In the genomic region with DNA sequence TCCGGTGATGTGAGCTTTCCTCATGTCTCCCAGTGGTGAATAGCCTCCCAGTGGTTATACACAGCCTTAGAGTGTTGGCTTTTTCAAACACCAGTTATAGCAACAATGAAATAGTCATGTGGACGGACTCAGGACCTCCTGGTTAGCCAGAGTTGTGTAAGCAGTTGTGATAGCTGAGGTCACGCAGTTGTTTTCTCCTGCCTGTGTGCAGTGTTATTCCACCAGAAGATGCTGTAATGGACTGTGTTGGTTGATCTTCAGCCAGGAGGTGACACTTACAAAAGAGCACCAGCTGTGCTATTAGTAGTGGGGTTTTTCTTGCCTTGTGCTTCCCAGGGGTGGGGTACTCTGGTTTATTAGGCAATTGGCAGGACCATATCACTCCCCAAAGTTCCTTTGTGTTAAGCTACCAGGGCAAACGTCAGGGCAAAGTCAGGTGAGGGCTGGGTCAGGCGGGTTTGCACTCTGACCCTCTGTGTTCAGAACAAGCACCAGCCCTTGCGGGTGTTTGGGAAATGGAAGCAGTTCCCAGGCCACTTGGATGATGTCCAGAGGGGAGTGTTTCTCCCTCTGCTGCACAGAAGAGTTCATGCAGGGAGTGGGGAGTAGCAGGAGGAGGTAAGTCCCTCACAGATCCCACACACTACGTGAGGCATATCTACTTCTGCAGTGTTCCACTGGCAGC, we compare ENCODE assay signal across 2 cellular contexts.
TF ChIP-seq lines count a peak whose summit lies in the region.

No MANE protein-coding gene starts in this region.

TF ChIP-seq in liver, 16 proteins besides CTCF, POLR2A, EP300 and RAD21 (continued from another document):
- TF ChIP-seq, protein P1, sequence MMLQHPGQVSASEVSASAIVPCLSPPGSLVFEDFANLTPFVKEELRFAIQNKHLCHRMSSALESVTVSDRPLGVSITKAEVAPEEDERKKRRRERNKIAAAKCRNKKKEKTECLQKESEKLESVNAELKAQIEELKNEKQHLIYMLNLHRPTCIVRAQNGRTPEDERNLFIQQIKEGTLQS (IDR thresholded peaks at IDR 0.05) = peak; percentile 19
- TF ChIP-seq FOXA1 (IDR thresholded peaks at IDR 0.05) = no peak
- no peak for TF ChIP-seq FOXA2 (IDR thresholded peaks at IDR 0.05)
- TF ChIP-seq RXRA (IDR thresholded peaks at IDR 0.05) = peak; percentile 91 to 95
- TF ChIP-seq GABPA (IDR thresholded peaks at IDR 0.05 in 1 of 2, conservative IDR thresholded peaks at IDR 0.05 in 1 of 2) = no peak
- TF ChIP-seq SP1 (IDR thresholded peaks at IDR 0.05) = peak; percentile 87
- no peak for TF ChIP-seq TAF1 (conservative IDR thresholded peaks at IDR 0.05)
- TF ChIP-seq, protein P2, sequence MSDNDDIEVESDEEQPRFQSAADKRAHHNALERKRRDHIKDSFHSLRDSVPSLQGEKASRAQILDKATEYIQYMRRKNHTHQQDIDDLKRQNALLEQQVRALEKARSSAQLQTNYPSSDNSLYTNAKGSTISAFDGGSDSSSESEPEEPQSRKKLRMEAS (IDR thresholded peaks at IDR 0.05) = no peak
- no peak for TF ChIP-seq EGR1 (IDR thresholded peaks at IDR 0.05; ENCODE audit: low read depth in 2 of 2)
- TF ChIP-seq, protein P3, sequence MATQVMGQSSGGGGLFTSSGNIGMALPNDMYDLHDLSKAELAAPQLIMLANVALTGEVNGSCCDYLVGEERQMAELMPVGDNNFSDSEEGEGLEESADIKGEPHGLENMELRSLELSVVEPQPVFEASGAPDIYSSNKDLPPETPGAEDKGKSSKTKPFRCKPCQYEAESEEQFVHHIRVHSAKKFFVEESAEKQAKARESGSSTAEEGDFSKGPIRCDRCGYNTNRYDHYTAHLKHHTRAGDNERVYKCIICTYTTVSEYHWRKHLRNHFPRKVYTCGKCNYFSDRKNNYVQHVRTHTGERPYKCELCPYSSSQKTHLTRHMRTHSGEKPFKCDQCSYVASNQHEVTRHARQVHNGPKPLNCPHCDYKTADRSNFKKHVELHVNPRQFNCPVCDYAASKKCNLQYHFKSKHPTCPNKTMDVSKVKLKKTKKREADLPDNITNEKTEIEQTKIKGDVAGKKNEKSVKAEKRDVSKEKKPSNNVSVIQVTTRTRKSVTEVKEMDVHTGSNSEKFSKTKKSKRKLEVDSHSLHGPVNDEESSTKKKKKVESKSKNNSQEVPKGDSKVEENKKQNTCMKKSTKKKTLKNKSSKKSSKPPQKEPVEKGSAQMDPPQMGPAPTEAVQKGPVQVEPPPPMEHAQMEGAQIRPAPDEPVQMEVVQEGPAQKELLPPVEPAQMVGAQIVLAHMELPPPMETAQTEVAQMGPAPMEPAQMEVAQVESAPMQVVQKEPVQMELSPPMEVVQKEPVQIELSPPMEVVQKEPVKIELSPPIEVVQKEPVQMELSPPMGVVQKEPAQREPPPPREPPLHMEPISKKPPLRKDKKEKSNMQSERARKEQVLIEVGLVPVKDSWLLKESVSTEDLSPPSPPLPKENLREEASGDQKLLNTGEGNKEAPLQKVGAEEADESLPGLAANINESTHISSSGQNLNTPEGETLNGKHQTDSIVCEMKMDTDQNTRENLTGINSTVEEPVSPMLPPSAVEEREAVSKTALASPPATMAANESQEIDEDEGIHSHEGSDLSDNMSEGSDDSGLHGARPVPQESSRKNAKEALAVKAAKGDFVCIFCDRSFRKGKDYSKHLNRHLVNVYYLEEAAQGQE (IDR thresholded peaks at IDR 0.05) = peak; percentile 19
- peak; percentile 29 for TF ChIP-seq YY1 (IDR thresholded peaks at IDR 0.05)
- TF ChIP-seq JUND (IDR thresholded peaks at IDR 0.05) = peak in 1 of 2 donors; percentile 11

TF ChIP-seq in HepG2, 621 proteins besides CTCF, POLR2A, EP300 and RAD21 (continued from another document):
- TF ChIP-seq, protein P4, sequence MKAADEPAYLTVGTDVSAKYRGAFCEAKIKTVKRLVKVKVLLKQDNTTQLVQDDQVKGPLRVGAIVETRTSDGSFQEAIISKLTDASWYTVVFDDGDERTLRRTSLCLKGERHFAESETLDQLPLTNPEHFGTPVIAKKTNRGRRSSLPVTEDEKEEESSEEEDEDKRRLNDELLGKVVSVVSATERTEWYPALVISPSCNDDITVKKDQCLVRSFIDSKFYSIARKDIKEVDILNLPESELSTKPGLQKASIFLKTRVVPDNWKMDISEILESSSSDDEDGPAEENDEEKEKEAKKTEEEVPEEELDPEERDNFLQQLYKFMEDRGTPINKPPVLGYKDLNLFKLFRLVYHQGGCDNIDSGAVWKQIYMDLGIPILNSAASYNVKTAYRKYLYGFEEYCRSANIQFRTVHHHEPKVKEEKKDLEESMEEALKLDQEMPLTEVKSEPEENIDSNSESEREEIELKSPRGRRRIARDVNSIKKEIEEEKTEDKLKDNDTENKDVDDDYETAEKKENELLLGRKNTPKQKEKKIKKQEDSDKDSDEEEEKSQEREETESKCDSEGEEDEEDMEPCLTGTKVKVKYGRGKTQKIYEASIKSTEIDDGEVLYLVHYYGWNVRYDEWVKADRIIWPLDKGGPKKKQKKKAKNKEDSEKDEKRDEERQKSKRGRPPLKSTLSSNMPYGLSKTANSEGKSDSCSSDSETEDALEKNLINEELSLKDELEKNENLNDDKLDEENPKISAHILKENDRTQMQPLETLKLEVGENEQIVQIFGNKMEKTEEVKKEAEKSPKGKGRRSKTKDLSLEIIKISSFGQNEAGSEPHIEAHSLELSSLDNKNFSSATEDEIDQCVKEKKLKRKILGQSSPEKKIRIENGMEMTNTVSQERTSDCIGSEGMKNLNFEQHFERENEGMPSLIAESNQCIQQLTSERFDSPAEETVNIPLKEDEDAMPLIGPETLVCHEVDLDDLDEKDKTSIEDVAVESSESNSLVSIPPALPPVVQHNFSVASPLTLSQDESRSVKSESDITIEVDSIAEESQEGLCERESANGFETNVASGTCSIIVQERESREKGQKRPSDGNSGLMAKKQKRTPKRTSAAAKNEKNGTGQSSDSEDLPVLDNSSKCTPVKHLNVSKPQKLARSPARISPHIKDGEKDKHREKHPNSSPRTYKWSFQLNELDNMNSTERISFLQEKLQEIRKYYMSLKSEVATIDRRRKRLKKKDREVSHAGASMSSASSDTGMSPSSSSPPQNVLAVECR (CRISPR knock-in tag; IDR thresholded peaks at IDR 0.05; ENCODE audit: borderline replicate concordance) = no peak
- TF ChIP-seq TP53 (CRISPR knock-in tag; conservative IDR thresholded peaks at IDR 0.05) = no peak
- no peak for TF ChIP-seq SIX4 (CRISPR knock-in tag; IDR thresholded peaks at IDR 0.05)
- no peak for TF ChIP-seq MAFK (conservative IDR thresholded peaks at IDR 0.05 in 1 of 2, IDR thresholded peaks at IDR 0.05 in 1 of 2; ENCODE audit: low read length in 2 of 2)
- no peak for TF ChIP-seq NFKB2 (CRISPR knock-in tag; IDR thresholded peaks at IDR 0.05; ENCODE audit: borderline replicate concordance)
- no peak for TF ChIP-seq HNF4G (IDR thresholded peaks at IDR 0.05; ENCODE audit: borderline replicate concordance, low read depth, low read length)
- no peak for TF ChIP-seq HNF4G (CRISPR knock-in tag; IDR thresholded peaks at IDR 0.05; ENCODE audit: borderline replicate concordance, low read depth)
- no peak for TF ChIP-seq HIVEP1 (CRISPR knock-in tag; IDR thresholded peaks at IDR 0.05)
